29 cellular contexts compared by ENCODE assay signal in the genomic region with DNA sequence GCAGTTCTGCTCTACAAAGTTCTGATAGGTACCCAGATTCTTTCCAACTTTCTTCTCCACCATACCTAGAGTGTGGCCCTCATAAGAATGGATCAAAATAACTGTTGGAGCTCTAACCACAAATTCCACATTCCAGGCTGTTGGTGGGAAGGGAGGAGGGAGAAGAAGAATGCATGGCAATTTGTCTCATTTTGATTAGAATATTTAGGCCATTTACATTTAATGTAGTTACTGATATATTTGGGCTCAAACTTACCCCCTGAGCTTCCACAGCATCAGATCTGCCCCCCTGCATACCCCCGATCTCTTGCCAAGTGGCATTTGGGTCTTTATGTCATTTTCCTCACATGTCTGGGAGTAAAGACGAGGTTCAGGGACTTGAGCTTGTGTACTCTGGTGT. TPM values are rescaled to one million over a fixed set of nuclear protein-coding genes. Genes with fewer than 3 reads are reported as not detected.
"Had no signal": no experiment of that assay in that cellular context is flagged by ENCODE, and none has a peak within 500 bp of the region (broad histone marks: within the 10 kb centered on the region; RNA-seq: fewer than 3 reads in every experiment).

No MANE protein-coding gene starts in this region.

- H3K27ac ChIP-seq: coronary artery, dorsolateral prefrontal cortex, epithelial cell of prostate, esophagus squamous epithelium, gastroesophageal sphincter, heart right ventricle, left lung, lower lobe of right lung had no signal

- H3K4me1 Mint-ChIP-seq: naive B cell had no signal

- H3K9me3 ChIP-seq: lower lobe of right lung, mucosa of descending colon had no signal

- FAIRE-seq: colon, endothelial cell of umbilical vein, frontal cortex, islet of Langerhans, keratinocyte had no signal

- ATAC-seq: esophagus mucosa, gastroesophageal sphincter, heart right ventricle, left cardiac atrium, left lung, left ventricle myocardium superior, lower lobe of right lung, mucosa of descending colon had no signal

- H3K36me3 ChIP-seq: esophagus squamous epithelium, gastroesophageal sphincter, heart right ventricle, left lung, lower lobe of right lung had no signal

- H3K4me3 Mint-ChIP-seq: mesothelial cell of epicardium, naive B cell had no signal

- DNase-seq: dermis blood vessel endothelial cell; dorsolateral prefrontal cortex; effector CD4-positive, alpha-beta T cell; effector memory CD4-positive, alpha-beta T cell; erythroblast; esophagus squamous epithelium; foreskin fibroblast; heart right ventricle; hippocampal formation; left cardiac atrium; left lung; left ventricle myocardium superior; lower lobe of right lung; mesenchymal stem cell; mucosa of descending colon; naive B cell had no signal

- H3K4me1 ChIP-seq: gastroesophageal sphincter, heart right ventricle, left lung, lower lobe of right lung had no signal

- H3K27ac Mint-ChIP-seq: mesothelial cell of epicardium, naive B cell had no signal

- H3K4me3 ChIP-seq: coronary artery, dorsolateral prefrontal cortex, esophagus squamous epithelium, gastroesophageal sphincter, heart right ventricle, left lung, lower lobe of right lung, mucosa of descending colon had no signal

RNA-seq across cellular contexts. Expression of a gene that starts 7.7 kb away (rescaled TPM):
- total RNA-seq: dermis blood vessel endothelial cell, endothelial cell of umbilical vein, left lung, left ventricle myocardium superior, lower lobe of right lung, lung microvascular endothelial cell, mesenteric fat pad, myocyte had no signal

RNA-seq across cellular contexts. Expression of a gene that starts 12.6 kb away (rescaled TPM):
- total RNA-seq: dermis blood vessel endothelial cell, endothelial cell of umbilical vein, left ventricle myocardium superior, lung microvascular endothelial cell, mesenteric fat pad had no signal
- polyA plus RNA-seq: endothelial cell of umbilical vein, keratinocyte had no signal
